ENCODE assay signal across 8 cellular contexts in the genomic region with DNA sequence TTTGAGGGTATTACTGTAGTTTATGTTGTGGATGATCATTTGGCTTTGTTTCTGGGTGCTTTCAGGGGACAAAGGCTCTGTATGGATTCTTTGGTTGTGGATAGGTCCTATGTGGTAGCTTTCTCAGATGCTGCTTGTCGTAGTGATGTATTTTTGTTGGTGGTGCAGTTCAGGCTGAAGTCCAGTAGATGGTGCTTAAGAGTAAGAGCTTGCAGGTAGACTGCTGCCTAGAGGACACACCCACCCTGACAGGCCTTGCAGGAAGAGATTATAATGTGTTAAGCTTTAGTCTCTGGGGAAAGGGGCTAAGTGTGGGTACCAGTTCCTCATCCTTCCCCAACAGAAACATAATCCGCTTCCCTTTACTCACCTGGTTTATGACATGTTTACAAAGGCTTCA.
DNase-seq lines count a peak whose midpoint lies in the region; TF ChIP-seq lines count a peak whose summit lies in the region.

No MANE protein-coding gene starts in this region.

- H2AFZ ChIP-seq in H9 (ENCODE audit: low read length): no peak overlapping the region

- H2BK15ac ChIP-seq in H9 (ENCODE audit: low read depth, low read length): no peak overlapping the region

- CTCF ChIA-PET in activated naive CD4-positive, alpha-beta T cell treated with anti-CD3 and anti-CD28 coated beads, Interleukin-2, amount 10 ng/mL, durations not matched to agents 7 days and 5 days (lab: Charles Lee): interaction anchor here (0.6 to 1.3 kb wide), 5 partner anchors 17 to 1535 kb away, joined by 3 read pairs; no protein-coding TSS in a partner anchor

- no peak overlapping the region for H3K27ac ChIP-seq in H9 (ENCODE audit: insufficient read length, low read depth, low read length)

- no peaks in the 10 kb centered on the region for H3K27me3 ChIP-seq in H9 (ENCODE audit: insufficient read depth, low read length)

- H3K4me3 ChIP-seq in LNCaP clone FGC (ENCODE audit: low read depth, low read length): no peak overlapping the region

- H2BK5ac ChIP-seq in H9 (ENCODE audit: insufficient read length, low read length): no peak overlapping the region

- H4K8ac ChIP-seq in H9 (replicated peaks; ENCODE audit: insufficient read length, low read depth, low read length): no peak overlapping the region

- no peak overlapping the region for H3T11ph ChIP-seq in H9 (ENCODE audit: low read length)

- no peak overlapping the region for H2BK20ac ChIP-seq in H9 (ENCODE audit: low read depth, low read length, poor library complexity, severe bottlenecking)

- H3K4me1 Mint-ChIP-seq in activated naive CD4-positive, alpha-beta T cell treated with anti-CD3 and anti-CD28 coated beads, Interleukin-2, amount 50 U/mL, for 24 hours: no peaks in the 10 kb centered on the region
- no peaks in the 10 kb centered on the region for H3K4me1 Mint-ChIP-seq in activated naive CD4-positive, alpha-beta T cell treated with anti-CD3 and anti-CD28 coated beads, Interleukin-2, amount 10 ng/mL, durations not matched to agents 7 days and 5 days
- peaks cover 8 to 15% of the 10 kb centered on the region in 2 experiments for H3K4me1 Mint-ChIP-seq in H9

- H3K18ac ChIP-seq in H9 (ENCODE audit: insufficient read length, low read depth, low read length): no peak overlapping the region

- TF ChIP-seq CTCF in H9 (conservative IDR thresholded peaks at IDR 0.05) (peak; percentile 80), LNCaP clone FGC (IDR thresholded peaks at IDR 0.05; ENCODE audit: control insufficient read depth, extremely low read depth, insufficient read depth) (peak; percentile 75)

- H3K23ac ChIP-seq in H9 (ENCODE audit: insufficient read length, low read depth, low read length): no peak overlapping the region

- H3K4me3 Mint-ChIP-seq in activated naive CD4-positive, alpha-beta T cell treated with anti-CD3 and anti-CD28 coated beads, Interleukin-2, amount 50 U/mL, for 24 hours: no peak overlapping the region
- no peak overlapping the region for H3K4me3 Mint-ChIP-seq in activated naive CD4-positive, alpha-beta T cell treated with anti-CD3 and anti-CD28 coated beads, Interleukin-2, amount 10 ng/mL, durations not matched to agents 7 days and 5 days
- H3K4me3 Mint-ChIP-seq in H9: no peak overlapping the region

- H3K9me3 ChIP-seq in H9 (ENCODE audit: control insufficient read depth, low read depth, low read length): no peaks in the 10 kb centered on the region

- no peaks in the 10 kb centered on the region for H3K36me3 Mint-ChIP-seq in activated naive CD4-positive, alpha-beta T cell treated with anti-CD3 and anti-CD28 coated beads, Interleukin-2, amount 50 U/mL, for 24 hours
- no peaks in the 10 kb centered on the region for H3K36me3 Mint-ChIP-seq in activated naive CD4-positive, alpha-beta T cell treated with anti-CD3 and anti-CD28 coated beads, Interleukin-2, amount 10 ng/mL, durations not matched to agents 7 days and 5 days
- H3K36me3 Mint-ChIP-seq in H9 (ENCODE audit: insufficient read depth in 1 of 3, low read depth in 3 of 3): peaks cover 0 to 14% (median 7%) of the 10 kb centered on the region in 3 experiments; a peak in 5 of 7 replicates

- no peak overlapping the region for H2AK5ac ChIP-seq in H9 (ENCODE audit: insufficient read length, low read length)

- H3K4me2 ChIP-seq in H9 (ENCODE audit: insufficient read depth, insufficient read length, low read length): no peak overlapping the region

- no peaks in the 10 kb centered on the region for H3K79me1 ChIP-seq in H9 (ENCODE audit: insufficient read depth, low read depth, low read length, poor library complexity, severe bottlenecking)

- H3K79me2 ChIP-seq in H9 (ENCODE audit: insufficient read depth, low read length): no peaks in the 10 kb centered on the region

- no peak overlapping the region for H3K4ac ChIP-seq in H9 (ENCODE audit: low read depth, low read length)

- H3K27me3 Mint-ChIP-seq in activated naive CD4-positive, alpha-beta T cell treated with anti-CD3 and anti-CD28 coated beads, Interleukin-2, amount 50 U/mL, for 24 hours: peaks cover 2% of the 10 kb centered on the region
- no peaks in the 10 kb centered on the region for H3K27me3 Mint-ChIP-seq in activated naive CD4-positive, alpha-beta T cell treated with anti-CD3 and anti-CD28 coated beads, Interleukin-2, amount 10 ng/mL, durations not matched to agents 7 days and 5 days
- H3K27me3 Mint-ChIP-seq in H9 (ENCODE audit: low read depth): no peaks in the 10 kb centered on the region

- no peak overlapping the region for H4K5ac ChIP-seq in H9 (ENCODE audit: insufficient read length, low read depth, low read length)

- no peak overlapping the region for H3K9ac ChIP-seq in H9 (ENCODE audit: extremely low read depth, insufficient read length, low read length)

- no peaks in the 10 kb centered on the region for H3K4me1 ChIP-seq in H9 (ENCODE audit: insufficient read depth, low read length)

- no peak overlapping the region for H4K91ac ChIP-seq in H9 (ENCODE audit: insufficient read length, low read depth, low read length)

- H3K23me2 ChIP-seq in H9 (ENCODE audit: insufficient read length, low read depth, low read length, poor library complexity, severe bottlenecking): no peaks in the 10 kb centered on the region

- no peaks in the 10 kb centered on the region for H4K20me1 ChIP-seq in H9 (ENCODE audit: control insufficient read depth, insufficient read depth, insufficient read length)

- H3K27ac Mint-ChIP-seq in activated naive CD4-positive, alpha-beta T cell treated with anti-CD3 and anti-CD28 coated beads, Interleukin-2, amount 50 U/mL, for 24 hours: peak overlapping the region; percentile 66
- no peak overlapping the region for H3K27ac Mint-ChIP-seq in activated naive CD4-positive, alpha-beta T cell treated with anti-CD3 and anti-CD28 coated beads, Interleukin-2, amount 10 ng/mL, durations not matched to agents 7 days and 5 days
- no peak overlapping the region for H3K27ac Mint-ChIP-seq in H9

- no peak overlapping the region for H2BK120ac ChIP-seq in H9 (ENCODE audit: low read depth, low read length, poor library complexity, severe bottlenecking)

- no peak overlapping the region for H3K56ac ChIP-seq in H9 (ENCODE audit: insufficient read length, low read depth, low read length)

- peaks cover 5% of the 10 kb centered on the region for H3K9me3 Mint-ChIP-seq in activated naive CD4-positive, alpha-beta T cell treated with anti-CD3 and anti-CD28 coated beads, Interleukin-2, amount 50 U/mL, for 24 hours
- peaks cover 2% of the 10 kb centered on the region for H3K9me3 Mint-ChIP-seq in activated naive CD4-positive, alpha-beta T cell treated with anti-CD3 and anti-CD28 coated beads, Interleukin-2, amount 10 ng/mL, durations not matched to agents 7 days and 5 days
- peaks cover 18 to 20% of the 10 kb centered on the region in 2 experiments for H3K9me3 Mint-ChIP-seq in H9

- no peak for DNase-seq in activated naive CD4-positive, alpha-beta T cell treated with anti-CD3 and anti-CD28 coated beads, Interleukin-2, amount 10 ng/mL, durations not matched to agents 7 days and 5 days
- peak; percentile 78 for DNase-seq in H9
- DNase-seq in LNCaP clone FGC (ENCODE audit: low read depth): peak; percentile 41
- peak; percentile 82 for DNase-seq in SKM-1 treated with dmso at 0.1 percent for 144 hours (lab: John Stamatoyannopoulos, UW; ENCODE audit: unreplicated experiment)
- peak; percentile 28 for DNase-seq in iris pigment epithelial cell (ENCODE audit: low read depth)
- DNase-seq in activated effector memory CD4-positive, alpha-beta T cell treated with anti-CD3 and anti-CD28 coated beads, Interleukin-2, amount 50 U/mL, for 16 hours: no peak
- no peak for DNase-seq in occipital lobe (lab: John Stamatoyannopoulos, UW)

- no CpG with 5 or more reads among the region's 2 CpGs for WGBS in H9 (ENCODE audit: extremely low coverage, insufficient read length, low lambda C conversion rate)

- no peak overlapping the region for H3K14ac ChIP-seq in H9 (ENCODE audit: insufficient read depth, low read length)

- no peak overlapping the region for H2BK12ac ChIP-seq in H9 (ENCODE audit: insufficient read length, low read depth, low read length)

Comparison
In these comparisons a context has a peak if more than half of its experiments do, and no peak if none do; other contexts are left out.
1. DNase-seq: peak in H9 (single experiment), LNCaP clone FGC (single experiment), SKM-1 treated with dmso at 0.1 percent for 144 hours (single experiment) and iris pigment epithelial cell (single experiment); none in activated naive CD4-positive, alpha-beta T cell treated with anti-CD3 and anti-CD28 coated beads, Interleukin-2, amount 10 ng/mL, durations not matched to agents 7 days and 5 days (single experiment), activated effector memory CD4-positive, alpha-beta T cell treated with anti-CD3 and anti-CD28 coated beads, Interleukin-2, amount 50 U/mL, for 16 hours (single experiment) and occipital lobe (single experiment).